ENCODE assay signal across 27 cellular contexts in genomic region chr2:238095143-238095542, GRCh38. TPM values are rescaled to one million over a fixed set of nuclear protein-coding genes. Genes with fewer than 3 reads are reported as not detected.
DNase-seq lines count a peak whose midpoint lies in the region; ATAC-seq and TF ChIP-seq lines count a peak whose summit lies in the region.
"Had no signal": no experiment of that assay in that cellular context is flagged by ENCODE, and none has a peak within 500 bp of the region (broad histone marks: within the 10 kb centered on the region; RNA-seq: fewer than 3 reads in every experiment).

No MANE protein-coding gene starts in this region.

- H3K36me3 ChIP-seq in GM23338 (ENCODE audit: insufficient read depth) = no peaks in the 10 kb centered on the region
- H3K36me3 ChIP-seq in esophagus muscularis mucosa = peaks cover 0 to 14% (median 7%) of the 10 kb centered on the region in 4 donors
- H3K36me3 ChIP-seq in testis (ENCODE audit: low read depth, missing control alignments) = no peaks in the 10 kb centered on the region
- H3K36me3 ChIP-seq in ovary = no peaks in the 10 kb centered on the region
- H3K36me3 ChIP-seq: MG63 had no signal

- H3K4me3 ChIP-seq in GM23338 = no peak overlapping the region
- no peak overlapping the region for H3K4me3 ChIP-seq in esophagus muscularis mucosa
- H3K4me3 ChIP-seq in testis = no peak overlapping the region
- H3K4me3 ChIP-seq in ovary = no peak overlapping the region
- H3K4me3 ChIP-seq: GM12878, HAP-1, K562, MG63 had no signal

- H3K4me1 Mint-ChIP-seq in activated T-cell treated with anti-CD3 and anti-CD28 coated beads, Interleukin-2, amount 50 U/mL, for 24 hours (ENCODE audit: low read depth) = peaks cover 3% of the 10 kb centered on the region
- no peaks in the 10 kb centered on the region for H3K4me1 Mint-ChIP-seq in activated T-cell treated with anti-CD3 and anti-CD28 coated beads, Interleukin-2, amount 50 U/mL, for 4 hours (ENCODE audit: low read depth)
- H3K4me1 Mint-ChIP-seq in GM23338 = peaks cover 50% of the 10 kb centered on the region

- peaks cover 74% of the 10 kb centered on the region for H3K36me3 Mint-ChIP-seq in activated T-cell treated with anti-CD3 and anti-CD28 coated beads, Interleukin-2, amount 50 U/mL, for 24 hours (ENCODE audit: low read depth)
- H3K36me3 Mint-ChIP-seq in activated T-cell treated with anti-CD3 and anti-CD28 coated beads, Interleukin-2, amount 50 U/mL, for 4 hours (ENCODE audit: insufficient read depth) = peaks cover 2% of the 10 kb centered on the region
- peaks cover 47% of the 10 kb centered on the region for H3K36me3 Mint-ChIP-seq in GM23338 (ENCODE audit: low read depth)

- peaks cover 27% of the 10 kb centered on the region for H3K4me1 ChIP-seq in GM23338 (ENCODE audit: insufficient read depth)
- no peaks in the 10 kb centered on the region for H3K4me1 ChIP-seq in esophagus muscularis mucosa
- no peaks in the 10 kb centered on the region for H3K4me1 ChIP-seq in testis
- no peaks in the 10 kb centered on the region for H3K4me1 ChIP-seq in ovary (ENCODE audit: insufficient read depth)

- no peaks in the 10 kb centered on the region for H3K9me2 ChIP-seq in GM23338 (ENCODE audit: insufficient read depth)

- H3K27me3 Mint-ChIP-seq in activated T-cell treated with anti-CD3 and anti-CD28 coated beads, Interleukin-2, amount 50 U/mL, for 24 hours = no peaks in the 10 kb centered on the region
- H3K27me3 Mint-ChIP-seq in activated T-cell treated with anti-CD3 and anti-CD28 coated beads, Interleukin-2, amount 50 U/mL, for 4 hours (ENCODE audit: low read depth) = no peaks in the 10 kb centered on the region
- H3K27me3 Mint-ChIP-seq in GM23338 (ENCODE audit: insufficient read depth, low read depth, poor library complexity) = peaks cover 39% of the 10 kb centered on the region
- H3K27me3 Mint-ChIP-seq: CD4-positive, alpha-beta T cell had no signal

- TF ChIP-seq POLR2A in esophagus muscularis mucosa (IDR thresholded peaks at IDR 0.05; ENCODE audit: low read depth) (no peak), testis (IDR thresholded peaks at IDR 0.05) (no peak), ovary (IDR thresholded peaks at IDR 0.05) (no peak)

- H3K9me3 Mint-ChIP-seq in activated T-cell treated with anti-CD3 and anti-CD28 coated beads, Interleukin-2, amount 50 U/mL, for 24 hours = no peaks in the 10 kb centered on the region
- H3K9me3 Mint-ChIP-seq in activated T-cell treated with anti-CD3 and anti-CD28 coated beads, Interleukin-2, amount 50 U/mL, for 4 hours = no peaks in the 10 kb centered on the region
- no peaks in the 10 kb centered on the region; the same call in 2 of the 3 replicates for H3K9me3 Mint-ChIP-seq in GM23338
- H3K9me3 Mint-ChIP-seq: CD4-positive, alpha-beta T cell had no signal

- no peaks in the 10 kb centered on the region; the same call in 1 of the 2 replicates for H4K20me1 ChIP-seq in GM23338 (replicated peaks; ENCODE audit: insufficient read depth)

- H3K79me2 ChIP-seq in GM23338 (replicated peaks; ENCODE audit: insufficient read depth) = no peaks in the 10 kb centered on the region

- H3K27ac ChIP-seq in GM23338 (ENCODE audit: low read depth) (0 out of 2 replicates have a peak overlapping the region, but pooled peaks have one; percentile 85), esophagus muscularis mucosa (replicated peaks in 1 of 4) (no peak overlapping the region), testis (no peak overlapping the region), ovary (no peak overlapping the region)
- H3K27ac ChIP-seq: HL-60 had no signal

- no peak for TF ChIP-seq EP300 in esophagus muscularis mucosa (IDR thresholded peaks at IDR 0.05)
- TF ChIP-seq EP300 in ovary (IDR thresholded peaks at IDR 0.05) = no peak

- peaks cover 8% of the 10 kb centered on the region; the same call in 1 of the 2 replicates for H3F3A ChIP-seq in GM23338 (replicated peaks; ENCODE audit: low read depth)

- H2AFZ ChIP-seq in GM23338 = no peak overlapping the region

- H3K27me3 ChIP-seq in GM23338 (ENCODE audit: insufficient read depth) (no peaks in the 10 kb centered on the region), esophagus muscularis mucosa (no peaks in the 10 kb centered on the region), testis (no peaks in the 10 kb centered on the region), ovary (no peaks in the 10 kb centered on the region)
- H3K27me3 ChIP-seq: MG63 had no signal

- H3K9me3 ChIP-seq in esophagus muscularis mucosa (no peaks in the 10 kb centered on the region), testis (no peaks in the 10 kb centered on the region), ovary (no peaks in the 10 kb centered on the region)
- H3K9me3 ChIP-seq: HAP-1, MG63 had no signal

- no peak for TF ChIP-seq CTCF in GM23338 (conservative IDR thresholded peaks at IDR 0.05; ENCODE audit: low read depth in 2 of 2)
- TF ChIP-seq CTCF in esophagus muscularis mucosa (IDR thresholded peaks at IDR 0.05) = no peak
- TF ChIP-seq CTCF in testis (IDR thresholded peaks at IDR 0.05) = no peak
- no peak for TF ChIP-seq CTCF in ovary (IDR thresholded peaks at IDR 0.05)

- intact Hi-C loops in esophagus muscularis mucosa (cut with DNase I) = no loop called here
- intact Hi-C loops in testis (cut with DNase I; ENCODE audit: low total_unique reads) = no loop called here
- intact Hi-C loops in ovary (cut with DNase I) = no loop called here

- no peak overlapping the region for H3K4me3 Mint-ChIP-seq in activated T-cell treated with anti-CD3 and anti-CD28 coated beads, Interleukin-2, amount 50 U/mL, for 24 hours
- H3K4me3 Mint-ChIP-seq in activated T-cell treated with anti-CD3 and anti-CD28 coated beads, Interleukin-2, amount 50 U/mL, for 4 hours = no peak overlapping the region
- no peak overlapping the region for H3K4me3 Mint-ChIP-seq in GM23338
- H3K4me3 Mint-ChIP-seq: CD4-positive, alpha-beta T cell had no signal

- no peak for ATAC-seq in activated T-cell treated with anti-CD3 and anti-CD28 coated beads, Interleukin-2, amount 50 U/mL, for 4 hours
- ATAC-seq in GM23338 = no peak
- ATAC-seq in GM21381 (IDR thresholded peaks at IDR 0.05; ENCODE audit: unreplicated experiment) = no peak
- ATAC-seq: GM12878, HepG2, K562 had no signal

- peak; percentile 23 for DNase-seq in activated T-cell treated with anti-CD3 and anti-CD28 coated beads, Interleukin-2, amount 50 U/mL, for 24 hours
- DNase-seq in activated T-cell treated with anti-CD3 and anti-CD28 coated beads, Interleukin-2, amount 50 U/mL, for 4 hours = no peak
- no peak for DNase-seq in GM23338 (ENCODE audit: low spot score)
- peak; percentile 57 for DNase-seq in esophagus muscularis mucosa (ENCODE audit: extremely low spot score)
- peak; percentile 9 for DNase-seq in testis
- DNase-seq in ovary = no peak
- DNase-seq: CD4-positive, alpha-beta T cell; COR-L47; DMS 273 treated with DMSO at 0.1 percent for 48 hours; DMS79 treated with DMSO at 0.1 percent for 48 hours; MG63; NCI-H1417 treated with DMSO at 0.1 percent for 48 hours; NCI-H187 treated with DMSO at 0.1 percent for 48 hours; NCI-H2107; NCI-H446 treated with DMSO at 0.1 percent for 48 hours; NCI-H526 treated with DMSO at 0.1 percent for 48 hours; OCI-M1; Right ventricle myocardium superior had no signal

- H3K4me2 ChIP-seq in GM23338 = no peak overlapping the region

- peak overlapping the region; percentile 11 for H3K27ac Mint-ChIP-seq in activated T-cell treated with anti-CD3 and anti-CD28 coated beads, Interleukin-2, amount 50 U/mL, for 24 hours
- H3K27ac Mint-ChIP-seq in GM23338 = peak overlapping the region; percentile 49
- H3K27ac Mint-ChIP-seq: CD4-positive, alpha-beta T cell had no signal

- WGBS in esophagus muscularis mucosa = 89% methylated on average over 7 of the region's 7 CpGs
- WGBS in testis, 2 donors = 78 to 96% methylated on average over 7 of the region's 7 CpGs
- 78 to 92% (median 88%) methylated on average over 7 of the region's 7 CpGs for WGBS in ovary, 3 donors

TF ChIP-seq in GM23338, 12 proteins besides CTCF, POLR2A, EP300 and RAD21 (continues in another document):
- no peak for TF ChIP-seq ETS1 (IDR thresholded peaks at IDR 0.05)

RNA-seq across cellular contexts. Expression of gene ESPNL, which starts 5.0 kb away (rescaled TPM):
- under 1 TPM; 0.08 to 0.35 (median 0.14) TPM for total RNA-seq in activated T-cell treated with anti-CD3 and anti-CD28 coated beads, Interleukin-2, amount 50 U/mL, for 4 hours
- total RNA-seq in GM23338 (2014; rRNA removed; shearing (Covaris generic)) = 3.1 and 4.3 TPM in 2 replicates
- polyA plus RNA-seq in GM23338 (2016; fragmentation: Nextera tagmentation; extraction: Ambion mirVana) = 0.44 and 0.71 TPM in 2 replicates
- 1 to 10 TPM in 1 of 4 donors, under 1 TPM in 2, not detected in 1; 0.78 to 1.3 (median 0.83) TPM for total RNA-seq in esophagus muscularis mucosa
- total RNA-seq in testis = 1 to 10 TPM; 2.8 to 7.5 TPM
- polyA plus RNA-seq in testis (ENCODE audit: insufficient read depth, low read depth, low replicate concordance) = 2.1 TPM
- total RNA-seq in ovary = 10 to 100 TPM in 1 of 7 donors, 1 to 10 TPM in 2, under 1 TPM in 4; 0.11 to 12.9 (median 0.61) TPM
- 1 to 10 TPM in 1 of 2 donors, under 1 TPM in 1; 0.15 to 1.2 TPM for polyA plus RNA-seq in ovary
- total RNA-seq: CD4-positive, alpha-beta T cell; HT-29; Right ventricle myocardium superior had no signal

RNA-seq across cellular contexts. Expression of gene SCLY, which starts 34.3 kb away (rescaled TPM):
- 10 to 100 TPM; 46.4 to 63.5 (median 60.1) TPM for total RNA-seq in activated T-cell treated with anti-CD3 and anti-CD28 coated beads, Interleukin-2, amount 50 U/mL, for 4 hours
- 68.9 and 80.3 TPM in 2 replicates for total RNA-seq in GM23338 (2014; rRNA removed; shearing (Covaris generic))
- polyA plus RNA-seq in GM23338 (2016; fragmentation: Nextera tagmentation; extraction: Ambion mirVana) (57.2 and 61.1 TPM in 2 replicates), testis (ENCODE audit: insufficient read depth, low read depth, low replicate concordance) (24.6 TPM), ovary (10 to 100 TPM in 1 of 2 donors, 1 to 10 TPM in 1; 7.6 to 18.0 TPM)
- total RNA-seq in esophagus muscularis mucosa (10 to 100 TPM in 3 of 4 donors, 1 to 10 TPM in 1; 9.8 to 17.9 (median 13.9) TPM), testis (10 to 100 TPM; 19.6 to 40.2 TPM), ovary (10 to 100 TPM in 5 of 7 donors, 1 to 10 TPM in 2; 7.3 to 17.5 (median 12.5) TPM)

RNA-seq across cellular contexts. Expression of gene KLHL30, which starts 43.3 kb away (rescaled TPM):
- total RNA-seq in activated T-cell treated with anti-CD3 and anti-CD28 coated beads, Interleukin-2, amount 50 U/mL, for 4 hours = not detected
- total RNA-seq in GM23338 (2014; rRNA removed; shearing (Covaris generic)) = 0.07 TPM in 1 of 2 replicates, not detected in the other
- polyA plus RNA-seq in GM23338 (2016; fragmentation: Nextera tagmentation; extraction: Ambion mirVana) (not detected in 2 replicates), testis (ENCODE audit: insufficient read depth, low read depth, low replicate concordance) (0.29 TPM), ovary (under 1 TPM; 0.20 to 0.24 TPM)
- total RNA-seq in esophagus muscularis mucosa (1 to 10 TPM; 1.2 to 8.0 (median 4.4) TPM), testis (under 1 TPM; 0.16 to 0.37 TPM), ovary (under 1 TPM in 6 of 7 donors, not detected in 1; 0.08 to 0.74 (median 0.26) TPM)
- total RNA-seq: A673; CD4-positive, alpha-beta T cell; GM12878; HepG2; SK-MEL-5 had no signal
- polyA plus RNA-seq: K562 had no signal

Comparison
In these comparisons a context has a peak if more than half of its experiments do, and no peak if none do; other contexts are left out.
1. DNase-seq: peak in activated T-cell treated with anti-CD3 and anti-CD28 coated beads, Interleukin-2, amount 50 U/mL, for 24 hours (single experiment), esophagus muscularis mucosa (single experiment) and testis (single experiment); none in activated T-cell treated with anti-CD3 and anti-CD28 coated beads, Interleukin-2, amount 50 U/mL, for 4 hours (single experiment), GM23338 (single experiment) and ovary (0 of 5).